In genomic region chr15:92611995-92612745, GRCh38 we compare ENCODE assay signal across 3 cellular contexts.
TF ChIP-seq lines count a peak whose summit lies in the region.

No MANE protein-coding gene starts in this region.

TF ChIP-seq in SK-N-SH, 30 proteins besides CTCF, POLR2A, EP300 and RAD21 (continued from another document):
- TF ChIP-seq JUND (IDR thresholded peaks at IDR 0.05) (no peak), RXRA (IDR thresholded peaks at IDR 0.05; ENCODE audit: borderline replicate concordance, low read depth) (no peak), POLR2AphosphoS5 (IDR thresholded peaks at IDR 0.05; ENCODE audit: low read depth, low read length) (no peak), NFIC (IDR thresholded peaks at IDR 0.05; ENCODE audit: borderline replicate concordance) (no peak), SIN3A (IDR thresholded peaks at IDR 0.05; ENCODE audit: borderline replicate concordance, low read depth, low read length) (no peak), ELF1 (IDR thresholded peaks at IDR 0.05) (no peak), TAF1 (IDR thresholded peaks at IDR 0.05; ENCODE audit: borderline replicate concordance, low read depth, low read length) (no peak)
- TF ChIP-seq, protein P1, sequence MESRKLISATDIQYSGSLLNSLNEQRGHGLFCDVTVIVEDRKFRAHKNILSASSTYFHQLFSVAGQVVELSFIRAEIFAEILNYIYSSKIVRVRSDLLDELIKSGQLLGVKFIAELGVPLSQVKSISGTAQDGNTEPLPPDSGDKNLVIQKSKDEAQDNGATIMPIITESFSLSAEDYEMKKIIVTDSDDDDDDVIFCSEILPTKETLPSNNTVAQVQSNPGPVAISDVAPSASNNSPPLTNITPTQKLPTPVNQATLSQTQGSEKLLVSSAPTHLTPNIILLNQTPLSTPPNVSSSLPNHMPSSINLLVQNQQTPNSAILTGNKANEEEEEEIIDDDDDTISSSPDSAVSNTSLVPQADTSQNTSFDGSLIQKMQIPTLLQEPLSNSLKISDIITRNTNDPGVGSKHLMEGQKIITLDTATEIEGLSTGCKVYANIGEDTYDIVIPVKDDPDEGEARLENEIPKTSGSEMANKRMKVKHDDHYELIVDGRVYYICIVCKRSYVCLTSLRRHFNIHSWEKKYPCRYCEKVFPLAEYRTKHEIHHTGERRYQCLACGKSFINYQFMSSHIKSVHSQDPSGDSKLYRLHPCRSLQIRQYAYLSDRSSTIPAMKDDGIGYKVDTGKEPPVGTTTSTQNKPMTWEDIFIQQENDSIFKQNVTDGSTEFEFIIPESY (IDR thresholded peaks at IDR 0.05; ENCODE audit: borderline replicate concordance, low read depth), result no peak
- TF ChIP-seq, protein P2, sequence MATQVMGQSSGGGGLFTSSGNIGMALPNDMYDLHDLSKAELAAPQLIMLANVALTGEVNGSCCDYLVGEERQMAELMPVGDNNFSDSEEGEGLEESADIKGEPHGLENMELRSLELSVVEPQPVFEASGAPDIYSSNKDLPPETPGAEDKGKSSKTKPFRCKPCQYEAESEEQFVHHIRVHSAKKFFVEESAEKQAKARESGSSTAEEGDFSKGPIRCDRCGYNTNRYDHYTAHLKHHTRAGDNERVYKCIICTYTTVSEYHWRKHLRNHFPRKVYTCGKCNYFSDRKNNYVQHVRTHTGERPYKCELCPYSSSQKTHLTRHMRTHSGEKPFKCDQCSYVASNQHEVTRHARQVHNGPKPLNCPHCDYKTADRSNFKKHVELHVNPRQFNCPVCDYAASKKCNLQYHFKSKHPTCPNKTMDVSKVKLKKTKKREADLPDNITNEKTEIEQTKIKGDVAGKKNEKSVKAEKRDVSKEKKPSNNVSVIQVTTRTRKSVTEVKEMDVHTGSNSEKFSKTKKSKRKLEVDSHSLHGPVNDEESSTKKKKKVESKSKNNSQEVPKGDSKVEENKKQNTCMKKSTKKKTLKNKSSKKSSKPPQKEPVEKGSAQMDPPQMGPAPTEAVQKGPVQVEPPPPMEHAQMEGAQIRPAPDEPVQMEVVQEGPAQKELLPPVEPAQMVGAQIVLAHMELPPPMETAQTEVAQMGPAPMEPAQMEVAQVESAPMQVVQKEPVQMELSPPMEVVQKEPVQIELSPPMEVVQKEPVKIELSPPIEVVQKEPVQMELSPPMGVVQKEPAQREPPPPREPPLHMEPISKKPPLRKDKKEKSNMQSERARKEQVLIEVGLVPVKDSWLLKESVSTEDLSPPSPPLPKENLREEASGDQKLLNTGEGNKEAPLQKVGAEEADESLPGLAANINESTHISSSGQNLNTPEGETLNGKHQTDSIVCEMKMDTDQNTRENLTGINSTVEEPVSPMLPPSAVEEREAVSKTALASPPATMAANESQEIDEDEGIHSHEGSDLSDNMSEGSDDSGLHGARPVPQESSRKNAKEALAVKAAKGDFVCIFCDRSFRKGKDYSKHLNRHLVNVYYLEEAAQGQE (IDR thresholded peaks at IDR 0.05; ENCODE audit: low read depth, low read length), result no peak

TF ChIP-seq in SK-N-SH treated with all-trans-retinoic acid at 6 μM for 48 hours, 23 proteins besides CTCF, POLR2A, EP300 and RAD21 (continued from another document):
- TF ChIP-seq, protein P3, sequence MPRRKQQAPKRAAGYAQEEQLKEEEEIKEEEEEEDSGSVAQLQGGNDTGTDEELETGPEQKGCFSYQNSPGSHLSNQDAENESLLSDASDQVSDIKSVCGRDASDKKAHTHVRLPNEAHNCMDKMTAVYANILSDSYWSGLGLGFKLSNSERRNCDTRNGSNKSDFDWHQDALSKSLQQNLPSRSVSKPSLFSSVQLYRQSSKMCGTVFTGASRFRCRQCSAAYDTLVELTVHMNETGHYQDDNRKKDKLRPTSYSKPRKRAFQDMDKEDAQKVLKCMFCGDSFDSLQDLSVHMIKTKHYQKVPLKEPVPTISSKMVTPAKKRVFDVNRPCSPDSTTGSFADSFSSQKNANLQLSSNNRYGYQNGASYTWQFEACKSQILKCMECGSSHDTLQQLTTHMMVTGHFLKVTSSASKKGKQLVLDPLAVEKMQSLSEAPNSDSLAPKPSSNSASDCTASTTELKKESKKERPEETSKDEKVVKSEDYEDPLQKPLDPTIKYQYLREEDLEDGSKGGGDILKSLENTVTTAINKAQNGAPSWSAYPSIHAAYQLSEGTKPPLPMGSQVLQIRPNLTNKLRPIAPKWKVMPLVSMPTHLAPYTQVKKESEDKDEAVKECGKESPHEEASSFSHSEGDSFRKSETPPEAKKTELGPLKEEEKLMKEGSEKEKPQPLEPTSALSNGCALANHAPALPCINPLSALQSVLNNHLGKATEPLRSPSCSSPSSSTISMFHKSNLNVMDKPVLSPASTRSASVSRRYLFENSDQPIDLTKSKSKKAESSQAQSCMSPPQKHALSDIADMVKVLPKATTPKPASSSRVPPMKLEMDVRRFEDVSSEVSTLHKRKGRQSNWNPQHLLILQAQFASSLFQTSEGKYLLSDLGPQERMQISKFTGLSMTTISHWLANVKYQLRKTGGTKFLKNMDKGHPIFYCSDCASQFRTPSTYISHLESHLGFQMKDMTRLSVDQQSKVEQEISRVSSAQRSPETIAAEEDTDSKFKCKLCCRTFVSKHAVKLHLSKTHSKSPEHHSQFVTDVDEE (CRISPR knock-in tag; IDR thresholded peaks at IDR 0.05), result no peak
- no peak for TF ChIP-seq ARNTL (CRISPR knock-in tag; IDR thresholded peaks at IDR 0.05; ENCODE audit: borderline replicate concordance, low read depth)
- no peak for TF ChIP-seq ZNF565 (CRISPR knock-in tag; conservative IDR thresholded peaks at IDR 0.05; ENCODE audit: low read depth)
- TF ChIP-seq SNAI2 (CRISPR knock-in tag; IDR thresholded peaks at IDR 0.05), result no peak
- no peak for TF ChIP-seq ISL1 (CRISPR knock-in tag; IDR thresholded peaks at IDR 0.05)
- no peak for TF ChIP-seq TCF4 (CRISPR knock-in tag; IDR thresholded peaks at IDR 0.05; ENCODE audit: borderline replicate concordance)
- no peak for TF ChIP-seq GLIS3 (CRISPR knock-in tag; IDR thresholded peaks at IDR 0.05)
- TF ChIP-seq CSDC2 (CRISPR knock-in tag; IDR thresholded peaks at IDR 0.05), result no peak
- no peak for TF ChIP-seq ZNF70 (CRISPR knock-in tag; IDR thresholded peaks at IDR 0.05)

TF ChIP-seq in Ishikawa, 13 proteins besides CTCF, POLR2A, EP300 and RAD21 (continued from another document):
- TF ChIP-seq, protein P2 (IDR thresholded peaks at IDR 0.05; ENCODE audit: low read depth), result no peak
- TF ChIP-seq, protein P4, sequence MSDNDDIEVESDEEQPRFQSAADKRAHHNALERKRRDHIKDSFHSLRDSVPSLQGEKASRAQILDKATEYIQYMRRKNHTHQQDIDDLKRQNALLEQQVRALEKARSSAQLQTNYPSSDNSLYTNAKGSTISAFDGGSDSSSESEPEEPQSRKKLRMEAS (IDR thresholded peaks at IDR 0.05), result no peak
- no peak for TF ChIP-seq EGR1 (IDR thresholded peaks at IDR 0.05)
- TF ChIP-seq ZBTB7A (IDR thresholded peaks at IDR 0.05; ENCODE audit: low read depth), result no peak
- TF ChIP-seq TAF1 (IDR thresholded peaks at IDR 0.05; ENCODE audit: low read depth), result no peak
- TF ChIP-seq CREB1 (IDR thresholded peaks at IDR 0.05; ENCODE audit: low read depth), result no peak
TF ChIP-seq in Ishikawa: peak in this region for 0.
